Comparison of ENCODE assay signal across 15 cellular contexts in genomic region chr14:69868363-69868963, GRCh38. TPM values are rescaled to one million over a fixed set of nuclear protein-coding genes. Genes with fewer than 3 reads are reported as not detected.
"Had no signal": no experiment of that assay in that cellular context is flagged by ENCODE, and none has a peak within 500 bp of the region (broad histone marks: within the 10 kb centered on the region; RNA-seq: fewer than 3 reads in every experiment).

No MANE protein-coding gene starts in this region.

- ATAC-seq: foreskin keratinocyte; lower lobe of right lung; natural killer cell; sciatic nerve; stimulated activated naive B cell treated with anti-CD40 and anti-IgM and Interleukin-4, amounts not matched to agents 10 μg/mL and 1 μg/mL and 100 μg/mL, for 72 hours had no signal

- DNase-seq: dermis blood vessel endothelial cell; esophagus squamous epithelium; foreskin keratinocyte; immature natural killer cell; left ventricle myocardium inferior; lower lobe of right lung; natural killer cell; posterior cingulate gyrus; spleen; stimulated activated CD4-positive, alpha-beta T cell treated with anti-CD3 and anti-CD28 coated beads, Interleukin-2, amount 100 ng/mL, for 24 hours; stimulated activated CD4-positive, alpha-beta T cell treated with anti-CD3 and anti-CD28 coated beads, Interleukin-4, amount 100 ng/mL, for 4 hours; stimulated activated naive B cell treated with anti-CD40 and anti-IgM and Interleukin-4, amounts not matched to agents 10 μg/mL and 1 μg/mL and 100 μg/mL, for 72 hours had no signal

- H3K4me3 ChIP-seq: esophagus squamous epithelium, left ventricle myocardium inferior, lower lobe of right lung, spleen, vagina had no signal

- H3K27me3 ChIP-seq: foreskin keratinocyte, vagina had no signal

- H3K36me3 ChIP-seq: esophagus squamous epithelium, left ventricle myocardium inferior, lower lobe of right lung, spleen, vagina had no signal

- FAIRE-seq: keratinocyte had no signal

- H3K27ac ChIP-seq: esophagus squamous epithelium, foreskin keratinocyte, left ventricle myocardium inferior, lower lobe of right lung, spleen, vagina had no signal

- H3K9me3 ChIP-seq: lower lobe of right lung, vagina had no signal

- H3K4me1 ChIP-seq: esophagus squamous epithelium, foreskin keratinocyte, left ventricle myocardium inferior, lower lobe of right lung, spleen, vagina had no signal

RNA-seq across cellular contexts. Expression of gene SMOC1, which starts 10.8 kb away (rescaled TPM):
- total RNA-seq: natural killer cell had no signal
- polyA plus RNA-seq: immature natural killer cell had no signal
